In genomic region chr17:55845385-55845784, GRCh38 we compare ENCODE assay signal across 7 cellular contexts.
A peak's percentile ranks its signal among the peaks of the same experiment; 100 is the strongest.
DNase-seq lines count a peak whose midpoint lies in the region; ATAC-seq, FAIRE-seq and TF ChIP-seq lines count a peak whose summit lies in the region.

No MANE protein-coding gene starts in this region.

- H3K9me3 ChIP-seq in SK-N-SH, result no peaks in the 10 kb centered on the region

- no peak overlapping the region for H3K27ac ChIP-seq in SK-N-SH (ENCODE audit: low read depth in 2 of 2, low read length in 1 of 2)

- ATAC-seq in HG03469 (IDR thresholded peaks at IDR 0.05; ENCODE audit: unreplicated experiment) (no peak), HG03432 (IDR thresholded peaks at IDR 0.05; ENCODE audit: unreplicated experiment) (no peak)

- DNase-seq in GM12891 (ENCODE audit: insufficient read length, low spot score) (peak; percentile 15), SK-N-SH (peak; percentile 88), foreskin fibroblast (peak; percentile 21 to 73), nucleus accumbens (lab: John Stamatoyannopoulos, UW) (peak in 30 of 56 donors; percentile 0 to 62 (median 17)), AML-193 (lab: John Stamatoyannopoulos, UW) (no peak)

- no peaks in the 10 kb centered on the region for H3K36me3 ChIP-seq in SK-N-SH (replicated peaks in 1 of 2; ENCODE audit: control insufficient read depth in 1 of 2, insufficient read depth in 2 of 2, low read length in 1 of 2)

- H3K4me3 ChIP-seq in SK-N-SH (ENCODE audit: low read depth in 2 of 2, low read length in 1 of 2) (peak overlapping the region in 1 of 2 experiments; percentile 29; a peak in 1 of 4 replicates), foreskin fibroblast (ENCODE audit: low read depth in 1 of 2, low read length in 2 of 2) (peak overlapping the region; percentile 3 to 25)

- FAIRE-seq in GM12891 (lab: Jason Lieb, UNC), result no peak

- H3K27me3 ChIP-seq in SK-N-SH (ENCODE audit: insufficient read depth), result no peaks in the 10 kb centered on the region

- 23% methylated on average over 32 of the region's 32 CpGs for WGBS in SK-N-SH (ENCODE audit: low lambda C conversion rate)

- H2AFZ ChIP-seq in SK-N-SH (ENCODE audit: low read depth), result no peak overlapping the region

- CTCF ChIA-PET in SK-N-SH (lab: Yijun Ruan, JAX), result interaction anchor here (0.7 to 3.3 kb wide), 23 partner anchors 10 to 870 kb away, joined by 3 to 17 read pairs (median 5); no protein-coding TSS in a partner anchor

- no peaks in the 10 kb centered on the region for H4K20me1 ChIP-seq in SK-N-SH (ENCODE audit: insufficient read depth)

- TF ChIP-seq EP300 in SK-N-SH (IDR thresholded peaks at IDR 0.05; ENCODE audit: borderline replicate concordance in 1 of 2, low read depth in 1 of 2, low read length in 1 of 2), result no peak

- H3K9ac ChIP-seq in SK-N-SH, result no peak overlapping the region

- TF ChIP-seq CTCF in SK-N-SH (IDR thresholded peaks at IDR 0.05), result peak; percentile 59
- TF ChIP-seq CTCF in foreskin fibroblast (IDR thresholded peaks at IDR 0.05; ENCODE audit: low read depth, low read length), result peak; percentile 69

- peak; percentile 75 for TF ChIP-seq RAD21 in SK-N-SH (IDR thresholded peaks at IDR 0.05; ENCODE audit: low read length)

- no peaks in the 10 kb centered on the region for H3K79me2 ChIP-seq in SK-N-SH (ENCODE audit: insufficient read depth)

- H3K4me2 ChIP-seq in SK-N-SH, result no peak overlapping the region

- no peaks in the 10 kb centered on the region for H3K9me2 ChIP-seq in SK-N-SH

- no peaks in the 10 kb centered on the region for H3F3A ChIP-seq in SK-N-SH (replicated peaks; ENCODE audit: insufficient read depth)

- H3K4me1 ChIP-seq in SK-N-SH (ENCODE audit: control insufficient read depth in 1 of 2, insufficient read depth in 2 of 2, low read depth in 1 of 2, low read length in 1 of 2), result no peaks in the 10 kb centered on the region

- POLR2A ChIA-PET in SK-N-SH (lab: Yijun Ruan, JAX), result no interaction called here

- TF ChIP-seq POLR2A in GM12891 (IDR thresholded peaks at IDR 0.05; ENCODE audit: low read depth, low read length), result no peak

TF ChIP-seq in GM12891, 5 proteins besides CTCF, POLR2A, EP300 and RAD21:
- no peak for TF ChIP-seq POU2F2 (IDR thresholded peaks at IDR 0.05; ENCODE audit: low read depth, low read length)
- no peak for TF ChIP-seq TAF1 (IDR thresholded peaks at IDR 0.05; ENCODE audit: low read depth, low read length)

TF ChIP-seq in SK-N-SH, 30 proteins besides CTCF, POLR2A, EP300 and RAD21:
- TF ChIP-seq SMC3 (IDR thresholded peaks at IDR 0.05; ENCODE audit: low read depth, low read length) (peak; percentile 43), FOXJ3 (CRISPR knock-in tag; IDR thresholded peaks at IDR 0.05) (no peak)

Comparison
In these comparisons a context has a peak if more than half of its experiments do, and no peak if none do; other contexts are left out.
1. DNase-seq: peak in GM12891 (single experiment), SK-N-SH (single experiment), foreskin fibroblast (2 of 2) and nucleus accumbens (30 of 56); none in AML-193 (0 of 2).